8 cellular contexts compared by ENCODE assay signal in the genomic region with DNA sequence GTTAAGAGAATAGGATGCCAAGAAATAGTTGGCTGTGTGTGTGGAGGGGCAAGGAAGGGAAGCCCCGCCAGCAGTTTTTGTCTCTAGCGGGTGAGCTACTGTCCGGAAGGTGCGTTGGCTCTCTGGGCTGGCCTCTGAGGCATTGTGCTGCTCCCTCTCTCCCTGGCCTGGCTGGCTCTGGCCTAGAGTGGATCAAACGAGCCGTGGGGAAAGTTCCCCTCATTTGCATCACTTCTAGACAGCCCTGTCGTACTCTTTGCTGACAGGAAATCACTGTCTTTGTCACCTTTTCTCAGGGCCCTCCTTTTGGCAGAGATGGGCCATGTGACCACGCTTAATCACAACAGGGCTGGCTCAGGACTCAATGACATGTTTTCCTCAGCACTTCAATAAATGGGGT.
DNase-seq lines count a peak whose midpoint lies in the region; ATAC-seq, FAIRE-seq and TF ChIP-seq lines count a peak whose summit lies in the region.

No MANE protein-coding gene starts in this region.

- ATAC-seq in HG02623 (IDR thresholded peaks at IDR 0.05; ENCODE audit: unreplicated experiment), result peak; percentile 86
- ATAC-seq in Right ventricle myocardium superior (ENCODE audit: poor library complexity), result peak; percentile 77

- peak; percentile 16 for FAIRE-seq in GM12891 (lab: Jason Lieb, UNC)

- no peak for TF ChIP-seq POLR2A in GM12891 (IDR thresholded peaks at IDR 0.05; ENCODE audit: low read depth, low read length)

- intact Hi-C loops in Right ventricle myocardium superior (cut with DNase I), result loop anchor here (10.0 kb wide), 1 partner anchor 128 kb away; no protein-coding TSS in a partner anchor

- DNase-seq in GM12891 (ENCODE audit: insufficient read length, low spot score) (no peak), Right ventricle myocardium superior (peak; percentile 63), renal cortical epithelial cell (ENCODE audit: low read depth) (peak; percentile 80), middle frontal gyrus (ENCODE audit: extremely low spot score, low spot score) (no peak), D341Med (ENCODE audit: low spot score) (no peak), NCI-H146 treated with DMSO at 0.1 percent for 48 hours (lab: John Stamatoyannopoulos, UW; ENCODE audit: unreplicated experiment) (no peak)
- peak; percentile 1 to 8 for DNase-seq in activated CD4-positive, alpha-beta T cell treated with anti-CD3 and anti-CD28 coated beads for 4 hours

TF ChIP-seq in GM12891, 5 proteins besides CTCF, POLR2A, EP300 and RAD21:
- TF ChIP-seq TAF1 (IDR thresholded peaks at IDR 0.05; ENCODE audit: low read depth, low read length) (no peak), POU2F2 (IDR thresholded peaks at IDR 0.05; ENCODE audit: low read depth, low read length) (peak; percentile 89), SPI1 (IDR thresholded peaks at IDR 0.05; ENCODE audit: low read depth, low read length) (no peak)

Comparison
In these comparisons a context has a peak if more than half of its experiments do, and no peak if none do; other contexts are left out.
1. DNase-seq: peak in activated CD4-positive, alpha-beta T cell treated with anti-CD3 and anti-CD28 coated beads for 4 hours (2 of 2), Right ventricle myocardium superior (single experiment) and renal cortical epithelial cell (single experiment); none in GM12891 (single experiment), middle frontal gyrus (single experiment), D341Med (single experiment) and NCI-H146 treated with DMSO at 0.1 percent for 48 hours (single experiment).